In the genomic region with DNA sequence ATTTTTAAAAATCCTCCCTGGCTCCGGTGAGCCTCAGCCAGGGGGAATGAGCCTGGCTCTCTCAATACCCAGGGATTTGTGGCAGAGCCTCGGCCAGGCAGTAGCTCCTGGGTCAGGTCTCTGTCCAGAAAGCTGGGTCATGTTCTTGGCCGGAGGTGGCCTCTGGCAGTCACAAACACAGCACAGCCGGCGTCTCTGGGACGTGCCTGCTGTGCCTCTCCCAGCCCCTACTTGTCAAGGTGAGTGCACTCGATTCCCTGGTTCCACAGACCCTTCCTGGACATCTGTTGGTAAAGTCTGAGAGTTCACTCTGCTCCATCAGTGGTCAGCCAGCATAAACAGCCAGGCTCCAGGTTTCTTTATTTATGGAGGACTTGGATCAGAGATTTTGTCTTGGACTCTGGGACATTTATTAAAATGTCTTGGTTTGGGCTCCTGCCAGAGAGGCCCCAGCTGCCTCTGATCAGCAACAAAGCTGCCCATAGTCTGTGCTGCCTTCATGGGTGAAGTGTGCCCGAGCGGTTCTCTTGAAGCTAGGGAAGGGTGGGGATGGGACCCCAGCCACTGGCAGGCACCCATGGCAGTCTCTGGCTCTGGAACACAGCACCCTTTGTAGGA, we compare ENCODE assay signal across 11 cellular contexts. TPM values are rescaled to one million over a fixed set of nuclear protein-coding genes. Genes with fewer than 3 reads are reported as not detected.
DNase-seq lines count a peak whose midpoint lies in the region; ATAC-seq lines count a peak whose summit lies in the region.
"Had no signal": no experiment of that assay in that cellular context is flagged by ENCODE, and none has a peak within 500 bp of the region (broad histone marks: within the 10 kb centered on the region; RNA-seq: fewer than 3 reads in every experiment).

No MANE protein-coding gene starts in this region.

- no peaks in the 10 kb centered on the region for H3K36me3 Mint-ChIP-seq in activated naive CD4-positive, alpha-beta T cell treated with anti-CD3 and anti-CD28 coated beads, Interleukin-2, amount 50 U/mL, for 72 hours

- H3K9me3 Mint-ChIP-seq in activated naive CD4-positive, alpha-beta T cell treated with anti-CD3 and anti-CD28 coated beads, Interleukin-2, amount 50 U/mL, for 72 hours = no peaks in the 10 kb centered on the region

- H3K27me3 ChIP-seq in layer of hippocampus (ENCODE audit: control insufficient read depth, insufficient read depth, low read length) = no peaks in the 10 kb centered on the region

- no peak overlapping the region for H3K27ac Mint-ChIP-seq in activated naive CD4-positive, alpha-beta T cell treated with anti-CD3 and anti-CD28 coated beads, Interleukin-2, amount 50 U/mL, for 72 hours

- H3K27ac ChIP-seq in layer of hippocampus (ENCODE audit: low read depth, low read length) (peak overlapping the region; percentile 66), temporal lobe (ENCODE audit: low read depth, low read length) (peak overlapping the region; percentile 83)
- H3K27ac ChIP-seq: SK-N-MC had no signal

- no peak for ATAC-seq in activated naive CD4-positive, alpha-beta T cell treated with anti-CD3 and anti-CD28 coated beads, Interleukin-2, amount 50 U/mL, for 72 hours

- DNase-seq in RPMI7951 (ENCODE audit: low read depth) (peak; percentile 35), cerebellar cortex (ENCODE audit: low spot score) (peak; percentile 95), GM03348 (ENCODE audit: low spot score) (no peak), NOMO-1 treated with DMSO at 0.1 percent for 48 hours (lab: John Stamatoyannopoulos, UW; ENCODE audit: unreplicated experiment) (no peak)
- no peak for DNase-seq in activated naive CD4-positive, alpha-beta T cell treated with anti-CD3 and anti-CD28 coated beads, Interleukin-2, amount 50 U/mL, for 72 hours (ENCODE audit: low spot score in 2 of 2)
- DNase-seq: activated CD4-positive, alpha-beta T cell treated with anti-CD3 and anti-CD28 coated beads for 1 hour; COR-L47; NCI-H1417 treated with DMSO at 0.1 percent for 48 hours had no signal

RNA-seq across cellular contexts. Expression of a gene that starts 56.7 kb away (rescaled TPM):
- 13.6 and 15.6 TPM in 2 replicates for total RNA-seq in RPMI7951 (2014; rRNA removed; shearing (Covaris generic))
- 18.7 TPM for total RNA-seq in temporal lobe
- 10 to 100 TPM; 50.1 to 85.6 TPM for total RNA-seq in activated naive CD4-positive, alpha-beta T cell treated with anti-CD3 and anti-CD28 coated beads, Interleukin-2, amount 50 U/mL, for 72 hours

Comparison
In these comparisons a context has a peak if more than half of its experiments do, and no peak if none do; other contexts are left out.
1. DNase-seq: peak in RPMI7951 (single experiment) and cerebellar cortex (single experiment); none in GM03348 (single experiment), activated naive CD4-positive, alpha-beta T cell treated with anti-CD3 and anti-CD28 coated beads, Interleukin-2, amount 50 U/mL, for 72 hours (0 of 2) and NOMO-1 treated with DMSO at 0.1 percent for 48 hours (single experiment).